9 cellular contexts compared by ENCODE assay signal in genomic region chr9:125631391-125632085, GRCh38.
A peak's percentile ranks its signal among the peaks of the same experiment; 100 is the strongest.
DNase-seq lines count a peak whose midpoint lies in the region; TF ChIP-seq lines count a peak whose summit lies in the region.
"Had no signal": no experiment of that assay in that cellular context is flagged by ENCODE, and none has a peak within 500 bp of the region (broad histone marks: within the 10 kb centered on the region; RNA-seq: fewer than 3 reads in every experiment).

No MANE protein-coding gene starts in this region.

- peak; percentile 17 for DNase-seq in COR-L47 (lab: John Stamatoyannopoulos, UW)
- peak; percentile 72 for DNase-seq in GM20000 (ENCODE audit: low spot score)
- DNase-seq in NCI-H748 treated with DMSO at 0.1 percent for 48 hours (lab: John Stamatoyannopoulos, UW): peak; percentile 12
- peak; percentile 76 for DNase-seq in amniotic epithelial cell (ENCODE audit: low read depth)
- peak in 2 of 3 donors; percentile 18 to 25 for DNase-seq in immature natural killer cell
- DNase-seq in superior temporal gyrus (ENCODE audit: extremely low spot score): peak; percentile 65
- DNase-seq in posterior cingulate gyrus: no peak
- no peak for DNase-seq in cerebellar nuclear complex (lab: John Stamatoyannopoulos, UW)

- intact Hi-C loops in posterior cingulate gyrus (cut with DNase I): loop anchor here (5.0 to 10.0 kb wide), 2 partner anchors 77 to 224 kb away; no protein-coding TSS in a partner anchor

- H3K27me3 Mint-ChIP-seq in immature natural killer cell (ENCODE audit: low read depth in 3 of 3): peaks cover 0 to 3% (median 0%) of the 10 kb centered on the region in 3 donors

- H3K4me1 Mint-ChIP-seq in immature natural killer cell: peaks cover 53 to 74% of the 10 kb centered on the region in 2 donors

- no peaks in the 10 kb centered on the region for H3K36me3 Mint-ChIP-seq in immature natural killer cell

- no peaks in the 10 kb centered on the region for H3K9me3 Mint-ChIP-seq in immature natural killer cell
- H3K9me3 Mint-ChIP-seq: T-helper 1 cell treated with Interleukin-12 subunit alpha and Interleukin-12 subunit beta and Interleukin-4 antibody, amounts not matched to agents 30 μg/mL and 1 μg/mL, for 36 hours had no signal

- no peak for TF ChIP-seq CTCF in GM20000 (IDR thresholded peaks at IDR 0.05; ENCODE audit: extremely low read depth, missing control alignments)

- peak overlapping the region in 1 of 5 donors; percentile 36 for H3K4me3 Mint-ChIP-seq in immature natural killer cell

- peak overlapping the region in 3 of 6 donors; percentile 0 to 42 (median 8) for H3K27ac Mint-ChIP-seq in immature natural killer cell

Comparison
In these comparisons a context has a peak if more than half of its experiments do, and no peak if none do; other contexts are left out.
1. DNase-seq: peak in COR-L47 (single experiment), GM20000 (single experiment), NCI-H748 treated with DMSO at 0.1 percent for 48 hours (single experiment), amniotic epithelial cell (single experiment), immature natural killer cell (2 of 3) and superior temporal gyrus (single experiment); none in posterior cingulate gyrus (0 of 10) and cerebellar nuclear complex (0 of 2).